ENCODE assay signal across 14 cellular contexts in the genomic region with DNA sequence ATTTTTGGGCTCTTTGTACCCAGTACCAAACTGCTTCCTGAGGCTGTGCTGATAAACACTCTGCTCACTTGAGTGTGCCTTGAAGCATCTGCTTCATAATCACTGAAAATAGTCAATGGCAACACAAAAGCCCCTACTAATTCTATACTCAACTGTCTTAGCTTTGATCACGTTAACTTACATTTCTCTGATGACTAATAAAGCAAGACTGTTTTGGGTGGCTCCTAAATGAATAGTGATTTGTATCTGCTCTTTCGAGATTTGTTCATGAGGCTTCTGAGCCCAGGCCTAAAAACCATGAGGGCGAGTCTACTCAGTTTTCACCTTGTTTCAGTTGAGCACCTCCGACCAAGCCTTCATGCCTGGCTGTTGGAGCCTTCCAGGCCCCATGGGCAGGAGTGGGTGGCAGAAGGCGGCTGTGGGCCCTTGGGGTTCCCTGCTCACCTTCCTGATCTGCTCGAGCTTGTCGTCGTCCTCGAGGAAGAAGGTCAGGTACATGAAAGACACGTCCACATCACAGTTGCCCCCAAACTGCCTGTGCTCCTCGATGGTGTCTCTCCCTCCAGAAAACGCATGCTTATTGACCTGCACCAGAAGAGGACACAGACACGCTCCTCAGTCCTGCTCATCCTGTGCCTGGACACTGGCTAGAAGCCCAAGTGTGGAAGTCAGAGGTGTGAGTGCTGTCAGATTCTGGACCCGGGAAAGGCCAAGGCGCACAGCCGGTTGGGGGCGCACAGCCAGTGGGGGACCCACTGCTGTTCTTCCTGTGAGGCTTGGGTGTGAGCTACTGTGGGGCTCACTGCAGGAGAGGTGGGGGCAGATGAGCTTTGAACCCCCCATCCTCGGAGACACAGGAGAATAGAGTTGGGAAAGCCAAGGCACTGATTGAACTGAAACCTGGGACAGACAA. TPM values are rescaled to one million over a fixed set of nuclear protein-coding genes. Genes with fewer than 3 reads are reported as not detected.
DNase-seq lines count a peak whose midpoint lies in the region; ATAC-seq, FAIRE-seq and TF ChIP-seq lines count a peak whose summit lies in the region.
"Had no signal": no experiment of that assay in that cellular context is flagged by ENCODE, and none has a peak within 500 bp of the region (broad histone marks: within the 10 kb centered on the region; RNA-seq: fewer than 3 reads in every experiment).

No MANE protein-coding gene starts in this region.

- no peak overlapping the region for H2AFZ ChIP-seq in H1 (ENCODE audit: low read length)

- H3K36me3 ChIP-seq in H1 (ENCODE audit: control insufficient read depth in 2 of 4, insufficient read depth in 4 of 4, low read length in 3 of 4), result peaks cover 10 to 61% (median 24%) of the 10 kb centered on the region in 4 experiments; a peak in 7 of 8 replicates
- peaks cover 75% of the 10 kb centered on the region for H3K36me3 ChIP-seq in upper lobe of right lung
- H3K36me3 ChIP-seq in heart right ventricle, result peaks cover 0 to 97% (median 34%) of the 10 kb centered on the region in 9 donors

- no peak overlapping the region for H2BK120ac ChIP-seq in H1 (replicated peaks; ENCODE audit: low read depth, low read length)

- no peak overlapping the region for H3K4me2 ChIP-seq in H1 (ENCODE audit: insufficient read depth in 1 of 2, low read depth in 2 of 2, low read length in 2 of 2)

- H3K27ac ChIP-seq in H1 (ENCODE audit: low read depth, low read length) (no peak overlapping the region; the same call in 1 of the 2 replicates), upper lobe of right lung (no peak overlapping the region), heart right ventricle (no peak overlapping the region)
- H3K27ac ChIP-seq: ascending aorta had no signal

- H3K27me3 ChIP-seq in H1 (replicated peaks in 1 of 4; ENCODE audit: control insufficient read depth in 3 of 4, extremely low read depth in 1 of 4, insufficient read depth in 3 of 4, low read length in 3 of 4) (no peaks in the 10 kb centered on the region), upper lobe of right lung (no peaks in the 10 kb centered on the region), heart right ventricle (no peaks in the 10 kb centered on the region)
- H3K27me3 ChIP-seq: ascending aorta, dorsolateral prefrontal cortex had no signal

- no peak overlapping the region for H3K4ac ChIP-seq in H1 (replicated peaks; ENCODE audit: insufficient read length, low read depth, low read length)

- H2BK20ac ChIP-seq in H1 (ENCODE audit: low read length), result 0 out of 2 replicates have a peak overlapping the region, but pooled peaks have one; percentile 27

- DNase-seq in activated naive CD4-positive, alpha-beta T cell treated with anti-CD3 and anti-CD28 coated beads, Interleukin-2, amount 50 U/mL, for 72 hours (ENCODE audit: low spot score in 2 of 2), result peak in 1 of 2 donors; percentile 42
- DNase-seq in activated naive CD4-positive, alpha-beta T cell (lab: John Stamatoyannopoulos, UW), result no peak
- DNase-seq in H1 (ENCODE audit: low read depth in 1 of 2, low spot score in 2 of 2) (no peak), upper lobe of right lung (peak; percentile 34), NCI-H2171 treated with DMSO at 0.1 percent for 48 hours (lab: John Stamatoyannopoulos, UW) (no peak), heart right ventricle (no peak), hypothalamus (lab: John Stamatoyannopoulos, UW) (no peak)
- DNase-seq: AML-193, DMS53, H9 had no signal

- intact Hi-C loops in upper lobe of right lung (cut with DNase I) (no loop called here), heart right ventricle (cut with DNase I) (no loop called here)

- H3K9ac ChIP-seq in H1 (replicated peaks in 1 of 4; ENCODE audit: extremely low read depth in 1 of 4, low read depth in 3 of 4, low read length in 3 of 4), result no peak overlapping the region

- H2BK15ac ChIP-seq in H1 (ENCODE audit: low read length), result no peak overlapping the region

- POLR2A ChIA-PET in H1 (lab: Charles Lee; ENCODE audit: partially characterized antibody), result interaction anchor here (0.8 to 14.6 kb wide), 7 partner anchors 12 to 35 kb away, joined by 3 to 129 read pairs (median 3); no protein-coding TSS in a partner anchor

- no peaks in the 10 kb centered on the region for H3K23me2 ChIP-seq in H1 (ENCODE audit: low read depth, low read length)

- 89% methylated on average over 17 of the region's 18 CpGs; no CpG with 5 or more reads in 1 of the 2 experiments for WGBS in H1 (ENCODE audit: extremely low coverage in 1 of 2, insufficient coverage in 1 of 2, insufficient read length in 1 of 2, insufficient replicate concordance in 2 of 2, low coverage in 1 of 2, low lambda C conversion rate in 2 of 2, missing lambda C conversion rate in 1 of 2), 2 experiments
- 89 to 91% methylated on average over 18 of the region's 18 CpGs for WGBS in heart right ventricle, 2 donors

- H3K36me3 Mint-ChIP-seq in activated naive CD4-positive, alpha-beta T cell treated with anti-CD3 and anti-CD28 coated beads, Interleukin-2, amount 50 U/mL, for 72 hours, result peaks cover 34 to 40% of the 10 kb centered on the region in 2 donors

- H3K9me3 ChIP-seq in H1 (ENCODE audit: insufficient read depth in 2 of 2, low read depth in 1 of 2, low read length in 1 of 2), result no peaks in the 10 kb centered on the region
- no peaks in the 10 kb centered on the region for H3K9me3 ChIP-seq in upper lobe of right lung
- no peaks in the 10 kb centered on the region for H3K9me3 ChIP-seq in heart right ventricle
- H3K9me3 ChIP-seq: ascending aorta had no signal

- H4K5ac ChIP-seq in H1 (ENCODE audit: insufficient read length, low read depth, low read length), result no peak overlapping the region

- FAIRE-seq in H1 (lab: Jason Lieb, UNC), result no peak

- H3K14ac ChIP-seq in H1 (ENCODE audit: insufficient read length), result no peak overlapping the region

- no peak overlapping the region for H2BK12ac ChIP-seq in H1 (ENCODE audit: low read depth, low read length)

- H2AK5ac ChIP-seq in H1 (ENCODE audit: low read depth, low read length), result no peak overlapping the region

- no peak overlapping the region for H3K18ac ChIP-seq in H1 (ENCODE audit: extremely low read depth, low read length)

- peaks cover 0 to 4% of the 10 kb centered on the region in 2 experiments for H4K20me1 ChIP-seq in H1 (replicated peaks in 1 of 2; ENCODE audit: control insufficient read depth in 1 of 2, insufficient read depth in 2 of 2, low read length in 2 of 2)

- CTCF ChIA-PET in H1 (lab: Charles Lee; ENCODE audit: partially characterized antibody), result interaction anchor here (0.9 to 1.9 kb wide), 5 partner anchors 16 to 41 kb away, joined by 3 to 6 read pairs (median 3); no protein-coding TSS in a partner anchor

- H4K91ac ChIP-seq in H1 (replicated peaks; ENCODE audit: insufficient read length, low read length), result no peak overlapping the region

- no peak overlapping the region for H3K4me3 ChIP-seq in H1 (ENCODE audit: extremely low read depth in 1 of 4, insufficient read depth in 2 of 4, low read depth in 3 of 4, low read length in 4 of 4)
- no peak overlapping the region for H3K4me3 ChIP-seq in upper lobe of right lung
- no peak overlapping the region for H3K4me3 ChIP-seq in heart right ventricle
- H3K4me3 ChIP-seq: ascending aorta, dorsolateral prefrontal cortex had no signal

- TF ChIP-seq CTCF in H1 (IDR thresholded peaks at IDR 0.05; ENCODE audit: control extremely low read depth in 1 of 3, insufficient read depth in 1 of 3, low read depth in 1 of 3, low read length in 3 of 3) (no peak), upper lobe of right lung (IDR thresholded peaks at IDR 0.05) (no peak), heart right ventricle (IDR thresholded peaks at IDR 0.05) (no peak)

- H3K79me2 ChIP-seq in H1 (ENCODE audit: control insufficient read depth in 1 of 2, insufficient read depth in 2 of 2, low read length in 2 of 2), result no peaks in the 10 kb centered on the region

- H3K9me3 Mint-ChIP-seq in activated naive CD4-positive, alpha-beta T cell treated with anti-CD3 and anti-CD28 coated beads, Interleukin-2, amount 50 U/mL, for 72 hours, result no peaks in the 10 kb centered on the region
- H3K9me3 Mint-ChIP-seq: H9 had no signal

- TF ChIP-seq RAD21 in H1 (IDR thresholded peaks at IDR 0.05 in 1 of 2, conservative IDR thresholded peaks at IDR 0.05 in 1 of 2; ENCODE audit: low read depth in 2 of 2, low read length in 2 of 2), result no peak

- no peaks in the 10 kb centered on the region for H3K79me1 ChIP-seq in H1 (ENCODE audit: low read depth, low read length)

- H2BK5ac ChIP-seq in H1 (ENCODE audit: low read depth, low read length), result no peak overlapping the region

- H3K4me1 ChIP-seq in H1 (replicated peaks in 1 of 4; ENCODE audit: control insufficient read depth in 3 of 4, insufficient read depth in 4 of 4, low read length in 3 of 4) (no peaks in the 10 kb centered on the region), upper lobe of right lung (peaks cover 16% of the 10 kb centered on the region), heart right ventricle (peaks cover 6 to 24% (median 19%) of the 10 kb centered on the region in 9 donors)

- no peak overlapping the region; the same call in 1 of the 2 replicates for H4K8ac ChIP-seq in H1 (ENCODE audit: extremely low read depth, insufficient read depth, low read length)

- TF ChIP-seq EP300 in H1 (IDR thresholded peaks at IDR 0.05; ENCODE audit: borderline replicate concordance in 1 of 2, low read depth in 2 of 2, low read length in 2 of 2), result no peak

- H3K23ac ChIP-seq in H1 (ENCODE audit: insufficient read length), result no peak overlapping the region

- TF ChIP-seq POLR2A in H1 (IDR thresholded peaks at IDR 0.05; ENCODE audit: control extremely low read depth in 1 of 2, low read depth in 2 of 2, low read length in 2 of 2), result no peak

- H3K56ac ChIP-seq in H1 (replicated peaks; ENCODE audit: insufficient read length, low read depth, low read length), result no peak overlapping the region

- H3K27ac Mint-ChIP-seq in activated naive CD4-positive, alpha-beta T cell treated with anti-CD3 and anti-CD28 coated beads, Interleukin-2, amount 50 U/mL, for 72 hours, result peak overlapping the region; percentile 69 to 76
- H3K27ac Mint-ChIP-seq: H9 had no signal

- ATAC-seq in activated naive CD4-positive, alpha-beta T cell treated with anti-CD3 and anti-CD28 coated beads, Interleukin-2, amount 50 U/mL, for 72 hours, result peak; percentile 27 to 70
- peak; percentile 46 for ATAC-seq in HG03095 (IDR thresholded peaks at IDR 0.05; ENCODE audit: unreplicated experiment)
- ATAC-seq in upper lobe of right lung, result no peak
- ATAC-seq in heart right ventricle, result no peak
- ATAC-seq: Panc1 had no signal

RNA-seq across cellular contexts. Expression of a gene that starts 13.7 kb away (rescaled TPM):
- total RNA-seq in activated naive CD4-positive, alpha-beta T cell treated with anti-CD3 and anti-CD28 coated beads, Interleukin-2, amount 50 U/mL, for 72 hours, result under 1 TPM in 1 of 2 donors, not detected in 1; 0.23 TPM
- total RNA-seq in H1 (2021; fragmentation: NEBNext Ultra II Directional; extraction: Animal tissue kit (Norgen Biotek cat#: 25700)), result not detected in 2 replicates
- not detected in 2 replicates for polyA plus RNA-seq in H1 (2011; rRNA removed)
- 0.05 TPM for polyA plus RNA-seq in H1 (2011; cell fraction: cytosol; rRNA removed)
- polyA plus RNA-seq in H1 (2011; cell fraction: nucleus; rRNA removed), result not detected
- not detected in 4 replicates for polyA plus RNA-seq in H1 (2012, experiment 1 of 2)
- polyA plus RNA-seq in H1 (2012, experiment 2 of 2), result not detected
- polyA plus RNA-seq in H1 (2013, experiment 1 of 2), result not detected
- polyA plus RNA-seq in H1 (2013, experiment 2 of 2), result not detected
- not detected in 2 replicates for polyA minus RNA-seq in H1 (2011; rRNA and poly(A)+ RNA removed)
- not detected for polyA minus RNA-seq in H1 (2011; cell fraction: cytosol; rRNA and poly(A)+ RNA removed)
- polyA minus RNA-seq in H1 (2011; cell fraction: nucleus; rRNA and poly(A)+ RNA removed), result not detected
- total RNA-seq in upper lobe of right lung, result not detected
- not detected for total RNA-seq in heart right ventricle
- polyA plus RNA-seq in heart right ventricle, result not detected
- total RNA-seq: ascending aorta had no signal

RNA-seq across cellular contexts. Expression of a gene that starts 30.6 kb away (rescaled TPM):
- 1 to 10 TPM; 8.5 to 8.9 TPM for total RNA-seq in activated naive CD4-positive, alpha-beta T cell treated with anti-CD3 and anti-CD28 coated beads, Interleukin-2, amount 50 U/mL, for 72 hours
- 135 TPM in 2 replicates for total RNA-seq in H1 (2021; fragmentation: NEBNext Ultra II Directional; extraction: Animal tissue kit (Norgen Biotek cat#: 25700))
- polyA plus RNA-seq in H1 (2011; rRNA removed) (177 and 264 TPM in 2 replicates), heart right ventricle (10 to 100 TPM; 36.7 to 70.7 TPM)
- polyA plus RNA-seq in H1 (2011; cell fraction: cytosol; rRNA removed), result 246 TPM
- polyA plus RNA-seq in H1 (2011; cell fraction: nucleus; rRNA removed), result 602 TPM
- 92.8 to 166 TPM (median 134 TPM) in 4 replicates for polyA plus RNA-seq in H1 (2012, experiment 1 of 2)
- 78.3 TPM for polyA plus RNA-seq in H1 (2012, experiment 2 of 2)
- 83.1 TPM for polyA plus RNA-seq in H1 (2013, experiment 1 of 2)
- 73.2 TPM for polyA plus RNA-seq in H1 (2013, experiment 2 of 2)
- 33.9 and 54.6 TPM in 2 replicates for polyA minus RNA-seq in H1 (2011; rRNA and poly(A)+ RNA removed)
- 70.1 TPM for polyA minus RNA-seq in H1 (2011; cell fraction: cytosol; rRNA and poly(A)+ RNA removed)
- 124 TPM for polyA minus RNA-seq in H1 (2011; cell fraction: nucleus; rRNA and poly(A)+ RNA removed)
- total RNA-seq in upper lobe of right lung (104 TPM), heart right ventricle (10 to 100 TPM; 11.0 to 25.3 (median 21.7) TPM)

RNA-seq across cellular contexts. Expression of a gene that starts 39.4 kb away (rescaled TPM):
- 1 to 10 TPM; 3.6 to 7.4 TPM for total RNA-seq in activated naive CD4-positive, alpha-beta T cell treated with anti-CD3 and anti-CD28 coated beads, Interleukin-2, amount 50 U/mL, for 72 hours
- 11.0 and 11.2 TPM in 2 replicates for total RNA-seq in H1 (2021; fragmentation: NEBNext Ultra II Directional; extraction: Animal tissue kit (Norgen Biotek cat#: 25700))
- polyA plus RNA-seq in H1 (2011; rRNA removed) (16.2 and 22.7 TPM in 2 replicates), heart right ventricle (1 to 10 TPM; 2.9 to 7.4 TPM)
- polyA plus RNA-seq in H1 (2011; cell fraction: cytosol; rRNA removed), result 13.3 TPM
- 17.4 TPM for polyA plus RNA-seq in H1 (2011; cell fraction: nucleus; rRNA removed)
- polyA plus RNA-seq in H1 (2012, experiment 1 of 2), result 7.2 to 10.5 TPM (median 8.4 TPM) in 4 replicates
- polyA plus RNA-seq in H1 (2012, experiment 2 of 2), result 10.9 TPM
- polyA plus RNA-seq in H1 (2013, experiment 1 of 2), result 7.5 TPM
- polyA plus RNA-seq in H1 (2013, experiment 2 of 2), result 6.5 TPM
- polyA minus RNA-seq in H1 (2011; rRNA and poly(A)+ RNA removed), result 11.2 and 14.3 TPM in 2 replicates
- 8.8 TPM for polyA minus RNA-seq in H1 (2011; cell fraction: cytosol; rRNA and poly(A)+ RNA removed)
- 13.0 TPM for polyA minus RNA-seq in H1 (2011; cell fraction: nucleus; rRNA and poly(A)+ RNA removed)
- total RNA-seq in upper lobe of right lung (7.9 TPM), heart right ventricle (1 to 10 TPM; 4.5 to 8.4 (median 5.7) TPM)

Comparison
In these comparisons a context has a peak if more than half of its experiments do, and no peak if none do; other contexts are left out.
1. ATAC-seq: peak in activated naive CD4-positive, alpha-beta T cell treated with anti-CD3 and anti-CD28 coated beads, Interleukin-2, amount 50 U/mL, for 72 hours (2 of 2) and HG03095 (single experiment); none in upper lobe of right lung (single experiment) and heart right ventricle (0 of 8).